Comparison of ENCODE assay signal across 21 cellular contexts in genomic region chr16:81875461-81875860, GRCh38.
"Had no signal": no experiment of that assay in that cellular context is flagged by ENCODE, and none has a peak within 500 bp of the region (broad histone marks: within the 10 kb centered on the region; RNA-seq: fewer than 3 reads in every experiment).

No MANE protein-coding gene starts in this region.

- H3K9me3 Mint-ChIP-seq: activated CD4-positive, alpha-beta memory T cell treated with anti-CD3 and anti-CD28 coated beads, Interleukin-2, amount 10 ng/mL, durations not matched to agents 7 days and 5 days; activated CD4-positive, alpha-beta T cell treated with anti-CD3 and anti-CD28 coated beads, Interleukin-2, amount 10 ng/mL, durations not matched to agents 24 days and 14 days; activated naive CD4-positive, alpha-beta T cell treated with anti-CD3 and anti-CD28 coated beads, Interleukin-2, amount 10 ng/mL, durations not matched to agents 7 days and 5 days; memory B cell; nephron progenitor cell; stimulated activated naive B cell treated with anti-CD40 and anti-IgM and Interleukin-4, amounts not matched to agents 10 μg/mL and 1 μg/mL and 100 μg/mL, for 72 hours had no signal

- H3K4me3 Mint-ChIP-seq: activated CD4-positive, alpha-beta memory T cell treated with anti-CD3 and anti-CD28 coated beads, Interleukin-2, amount 10 ng/mL, durations not matched to agents 7 days and 5 days; activated CD4-positive, alpha-beta T cell treated with anti-CD3 and anti-CD28 coated beads, Interleukin-2, amount 10 ng/mL, durations not matched to agents 24 days and 14 days; activated CD8-positive, alpha-beta memory T cell treated with anti-CD3 and anti-CD28 coated beads, Interleukin-2, amount 10 ng/mL, durations not matched to agents 7 days and 5 days; activated naive CD4-positive, alpha-beta T cell treated with anti-CD3 and anti-CD28 coated beads, Interleukin-2, amount 10 ng/mL, durations not matched to agents 7 days and 5 days; memory B cell; nephron progenitor cell; stimulated activated naive B cell treated with anti-CD40 and anti-IgM and Interleukin-4, amounts not matched to agents 10 μg/mL and 1 μg/mL and 100 μg/mL, for 72 hours had no signal

- H3K4me3 ChIP-seq: coronary artery, heart right ventricle, sigmoid colon, smooth muscle cell, uterus had no signal

- H3K27me3 Mint-ChIP-seq: activated CD4-positive, alpha-beta memory T cell treated with anti-CD3 and anti-CD28 coated beads, Interleukin-2, amount 10 ng/mL, durations not matched to agents 7 days and 5 days; activated CD8-positive, alpha-beta memory T cell treated with anti-CD3 and anti-CD28 coated beads, Interleukin-2, amount 10 ng/mL, durations not matched to agents 7 days and 5 days; memory B cell; stimulated activated naive B cell treated with anti-CD40 and anti-IgM and Interleukin-4, amounts not matched to agents 10 μg/mL and 1 μg/mL and 100 μg/mL, for 72 hours had no signal

- DNase-seq: activated CD4-positive, alpha-beta memory T cell treated with anti-CD3 and anti-CD28 coated beads, Interleukin-2, amount 10 ng/mL, durations not matched to agents 7 days and 5 days; activated CD4-positive, alpha-beta T cell treated with anti-CD3 and anti-CD28 coated beads, Interleukin-2, amount 10 ng/mL, durations not matched to agents 24 days and 14 days; activated CD8-positive, alpha-beta memory T cell treated with anti-CD3 and anti-CD28 coated beads, Interleukin-2, amount 10 ng/mL, durations not matched to agents 7 days and 5 days; activated effector memory CD4-positive, alpha-beta T cell treated with anti-CD3 and anti-CD28 coated beads, Interleukin-2, amount 50 U/mL, for 16 hours; activated naive CD4-positive, alpha-beta T cell treated with anti-CD3 and anti-CD28 coated beads, Interleukin-2, amount 10 ng/mL, durations not matched to agents 7 days and 5 days; activated T-cell treated with anti-CD3 and anti-CD28 coated beads for 4 hours; amygdala; cerebellar nuclear complex; heart right ventricle; left colon; nephron progenitor cell; retina; sigmoid colon; stimulated activated CD4-positive, alpha-beta T cell treated with anti-CD3 and anti-CD28 coated beads, Interleukin-15, amount 100 ng/mL, for 24 hours; stimulated activated naive B cell treated with anti-CD40 and anti-IgM and Interleukin-4, amounts not matched to agents 10 μg/mL and 1 μg/mL and 100 μg/mL, for 72 hours; trophoblast cell; uterus had no signal

- H3K27me3 ChIP-seq: sigmoid colon, uterus had no signal

- ATAC-seq: activated CD8-positive, alpha-beta memory T cell treated with anti-CD3 and anti-CD28 coated beads, Interleukin-2, amount 10 ng/mL, durations not matched to agents 7 days and 5 days; heart right ventricle; left colon; stimulated activated naive B cell treated with anti-CD40 and anti-IgM and Interleukin-4, amounts not matched to agents 10 μg/mL and 1 μg/mL and 100 μg/mL, for 72 hours had no signal

- H3K36me3 ChIP-seq: heart right ventricle, sigmoid colon, uterus had no signal

- H3K27ac Mint-ChIP-seq: activated CD4-positive, alpha-beta memory T cell treated with anti-CD3 and anti-CD28 coated beads, Interleukin-2, amount 10 ng/mL, durations not matched to agents 7 days and 5 days; activated CD4-positive, alpha-beta T cell treated with anti-CD3 and anti-CD28 coated beads, Interleukin-2, amount 10 ng/mL, durations not matched to agents 24 days and 14 days; activated CD8-positive, alpha-beta memory T cell treated with anti-CD3 and anti-CD28 coated beads, Interleukin-2, amount 10 ng/mL, durations not matched to agents 7 days and 5 days; activated naive CD4-positive, alpha-beta T cell treated with anti-CD3 and anti-CD28 coated beads, Interleukin-2, amount 10 ng/mL, durations not matched to agents 7 days and 5 days; memory B cell; stimulated activated naive B cell treated with anti-CD40 and anti-IgM and Interleukin-4, amounts not matched to agents 10 μg/mL and 1 μg/mL and 100 μg/mL, for 72 hours had no signal

- H3K4me1 ChIP-seq: sigmoid colon, uterus had no signal

- H3K4me2 ChIP-seq: smooth muscle cell had no signal

- H3K36me3 Mint-ChIP-seq: activated naive CD4-positive, alpha-beta T cell treated with anti-CD3 and anti-CD28 coated beads, Interleukin-2, amount 10 ng/mL, durations not matched to agents 7 days and 5 days had no signal

- H3K27ac ChIP-seq: coronary artery, epithelial cell of prostate, heart right ventricle, sigmoid colon, uterus had no signal
